In genomic region chr12:56333679-56334489, GRCh38 we compare ENCODE assay signal across 8 cellular contexts. TPM values are rescaled to one million over a fixed set of nuclear protein-coding genes. Genes with fewer than 3 reads are reported as not detected.
DNase-seq lines count a peak whose midpoint lies in the region; ATAC-seq and TF ChIP-seq lines count a peak whose summit lies in the region.

PAN2 (minus strand) TSS chr12:56334000; CDS start chr12:56333094, 906 bp downstream.

- H3K27ac Mint-ChIP-seq in GM23338 = peak within 1 kb of the TSS; percentile 99
- peak within 1 kb of the TSS; percentile 100 for H3K27ac Mint-ChIP-seq in activated T-helper 1 cell treated with anti-CD3 and anti-CD28 coated beads, Interleukin-12 subunit alpha, Interleukin-12 subunit beta, Interleukin-2, Interleukin-4 antibody, amounts not matched to agents 30 ng/mL and 10 ng/mL and 1 ng/mL, durations not matched to agents 14 hours and 24 hours and 36 hours
- peak within 1 kb of the TSS; percentile 97 to 100 (median 99) for H3K27ac Mint-ChIP-seq in naive thymus-derived CD4-positive, alpha-beta T cell
- peak within 1 kb of the TSS; percentile 100 for H3K27ac Mint-ChIP-seq in stimulated activated naive B cell treated with anti-CD40 and anti-IgM and Interleukin-4, amounts not matched to agents 10 μg/mL and 1 μg/mL and 100 μg/mL, for 72 hours

- H3K9ac ChIP-seq in fibroblast of lung (ENCODE audit: insufficient read depth, low read length) = peak within 1 kb of the TSS; percentile 54

- H3K9me3 ChIP-seq in fibroblast of lung (ENCODE audit: control insufficient read depth, insufficient read depth, low read depth, low read length) = no peaks in the 10 kb centered on the region
- H3K9me3 ChIP-seq in naive thymus-derived CD4-positive, alpha-beta T cell (ENCODE audit: control insufficient read depth in 2 of 3, low read length in 3 of 3) = no peaks in the 10 kb centered on the region

- peaks cover 12% of the 10 kb centered on the region for H3K27me3 Mint-ChIP-seq in GM23338 (ENCODE audit: insufficient read depth, low read depth, poor library complexity)
- H3K27me3 Mint-ChIP-seq in activated T-helper 1 cell treated with anti-CD3 and anti-CD28 coated beads, Interleukin-12 subunit alpha, Interleukin-12 subunit beta, Interleukin-2, Interleukin-4 antibody, amounts not matched to agents 30 ng/mL and 10 ng/mL and 1 ng/mL, durations not matched to agents 14 hours and 24 hours and 36 hours (ENCODE audit: insufficient read depth) = no peaks in the 10 kb centered on the region
- H3K27me3 Mint-ChIP-seq in naive thymus-derived CD4-positive, alpha-beta T cell = peaks cover 0 to 2% (median 0%) of the 10 kb centered on the region in 5 donors
- no peaks in the 10 kb centered on the region for H3K27me3 Mint-ChIP-seq in stimulated activated naive B cell treated with anti-CD40 and anti-IgM and Interleukin-4, amounts not matched to agents 10 μg/mL and 1 μg/mL and 100 μg/mL, for 72 hours

- H3K27ac ChIP-seq in GM23338 (ENCODE audit: low read depth) = peak within 1 kb of the TSS; percentile 98
- peak within 1 kb of the TSS; percentile 86 for H3K27ac ChIP-seq in fibroblast of lung (ENCODE audit: insufficient read depth, low read length)
- H3K27ac ChIP-seq in naive thymus-derived CD4-positive, alpha-beta T cell (ENCODE audit: low read depth, low read length) = peak within 1 kb of the TSS; percentile 98

- H2AFZ ChIP-seq in GM23338 (no peak within 1 kb of the TSS), fibroblast of lung (ENCODE audit: low read length) (peak within 1 kb of the TSS; percentile 70)

- H3K36me3 ChIP-seq in GM23338 (ENCODE audit: insufficient read depth) (no peaks in the 10 kb centered on the region), fibroblast of lung (ENCODE audit: control insufficient read depth, insufficient read depth, low read length) (no peaks in the 10 kb centered on the region)
- no peaks in the 10 kb centered on the region for H3K36me3 ChIP-seq in naive thymus-derived CD4-positive, alpha-beta T cell (ENCODE audit: control insufficient read depth in 2 of 3, insufficient read depth in 3 of 3, low read length in 3 of 3)

- peaks cover 8% of the 10 kb centered on the region for H3K9me2 ChIP-seq in GM23338 (ENCODE audit: insufficient read depth)

- peaks cover 35% of the 10 kb centered on the region for H3K4me1 Mint-ChIP-seq in GM23338
- H3K4me1 Mint-ChIP-seq in activated T-helper 1 cell treated with anti-CD3 and anti-CD28 coated beads, Interleukin-12 subunit alpha, Interleukin-12 subunit beta, Interleukin-2, Interleukin-4 antibody, amounts not matched to agents 30 ng/mL and 10 ng/mL and 1 ng/mL, durations not matched to agents 14 hours and 24 hours and 36 hours (ENCODE audit: low read depth) = peaks cover 42% of the 10 kb centered on the region
- peaks cover 16 to 66% (median 48%) of the 10 kb centered on the region in 7 donors for H3K4me1 Mint-ChIP-seq in naive thymus-derived CD4-positive, alpha-beta T cell
- H3K4me1 Mint-ChIP-seq in stimulated activated naive B cell treated with anti-CD40 and anti-IgM and Interleukin-4, amounts not matched to agents 10 μg/mL and 1 μg/mL and 100 μg/mL, for 72 hours = peaks cover 27 to 55% of the 10 kb centered on the region in 2 donors

- H3K4me1 ChIP-seq in GM23338 (ENCODE audit: insufficient read depth) (peaks cover 23% of the 10 kb centered on the region), fibroblast of lung (ENCODE audit: control insufficient read depth, extremely low read depth, insufficient read depth, low read length) (peaks cover 10% of the 10 kb centered on the region)
- H3K4me1 ChIP-seq in naive thymus-derived CD4-positive, alpha-beta T cell (ENCODE audit: control insufficient read depth in 2 of 2, insufficient read depth in 2 of 2, low read length in 2 of 2) = peaks cover 27 to 30% of the 10 kb centered on the region in 2 donors

- intact Hi-C loops in activated T-helper 1 cell treated with anti-CD3 and anti-CD28 coated beads, Interleukin-12 subunit alpha, Interleukin-12 subunit beta, Interleukin-2, Interleukin-4 antibody, amounts not matched to agents 30 ng/mL and 10 ng/mL and 1 ng/mL, durations not matched to agents 14 hours and 24 hours and 36 hours (cut with micrococcal nuclease) = loop anchor here (1.0 to 10.0 kb wide), 7 partner anchors 18 to 751 kb away; partner anchors contain the start of genes CS, MYL6B, NAB2 and SPRYD4
- intact Hi-C loops in naive thymus-derived CD4-positive, alpha-beta T cell (cut with micrococcal nuclease) = loop anchor here (1.0 to 10.0 kb wide), 12 partner anchors 12 to 1411 kb away; partner anchors contain the start of genes CS (in 2 of the 2), SPRYD4 (in 2 of the 2), STAT2 (in 2 of the 2) and TIMELESS (in 2 of the 2)

- H3K4me2 ChIP-seq in GM23338 = peak within 1 kb of the TSS; percentile 81
- H3K4me2 ChIP-seq in fibroblast of lung (ENCODE audit: extremely low read depth, insufficient read depth, low read length) = peak within 1 kb of the TSS; percentile 98

- H3K36me3 Mint-ChIP-seq in GM23338 (ENCODE audit: low read depth) = no peaks in the 10 kb centered on the region
- peaks cover 3% of the 10 kb centered on the region for H3K36me3 Mint-ChIP-seq in activated T-helper 1 cell treated with anti-CD3 and anti-CD28 coated beads, Interleukin-12 subunit alpha, Interleukin-12 subunit beta, Interleukin-2, Interleukin-4 antibody, amounts not matched to agents 30 ng/mL and 10 ng/mL and 1 ng/mL, durations not matched to agents 14 hours and 24 hours and 36 hours (ENCODE audit: low read depth)
- H3K36me3 Mint-ChIP-seq in naive thymus-derived CD4-positive, alpha-beta T cell = peaks cover 0 to 14% (median 7%) of the 10 kb centered on the region in 5 donors
- peaks cover 5 to 12% of the 10 kb centered on the region in 2 donors for H3K36me3 Mint-ChIP-seq in stimulated activated naive B cell treated with anti-CD40 and anti-IgM and Interleukin-4, amounts not matched to agents 10 μg/mL and 1 μg/mL and 100 μg/mL, for 72 hours

- H3K79me2 ChIP-seq in GM23338 (replicated peaks; ENCODE audit: insufficient read depth) (peaks cover 5% of the 10 kb centered on the region; the same call in 1 of the 2 replicates), fibroblast of lung (ENCODE audit: control insufficient read depth, insufficient read depth, low read length) (no peaks in the 10 kb centered on the region)

- H4K20me1 ChIP-seq in GM23338 (replicated peaks; ENCODE audit: insufficient read depth) = no peaks in the 10 kb centered on the region
- H4K20me1 ChIP-seq in fibroblast of lung (ENCODE audit: control insufficient read depth, extremely low read depth, insufficient read depth, low read length) = no peaks in the 10 kb centered on the region

- H3F3A ChIP-seq in GM23338 (replicated peaks; ENCODE audit: low read depth) = peaks cover 12% of the 10 kb centered on the region; the same call in 1 of the 2 replicates

- DNase-seq in EH (ENCODE audit: low read depth) (peak; percentile 98), GM23338 (ENCODE audit: low spot score) (peak; percentile 98), LHCN-M2 (ENCODE audit: low read depth) (peak; percentile 99), RPMI7951 (ENCODE audit: low read depth) (peak; percentile 96), fibroblast of lung (ENCODE audit: low read depth in 2 of 2) (peak; percentile 97)
- peak; percentile 94 for DNase-seq in activated T-helper 1 cell treated with anti-CD3 and anti-CD28 coated beads, Interleukin-12 subunit alpha, Interleukin-12 subunit beta, Interleukin-2, Interleukin-4 antibody, amounts not matched to agents 30 ng/mL and 10 ng/mL and 1 ng/mL, durations not matched to agents 14 hours and 24 hours and 36 hours (ENCODE audit: low spot score)
- DNase-seq in naive thymus-derived CD4-positive, alpha-beta T cell = peak; percentile 74 to 94 (median 92)
- DNase-seq in stimulated activated naive B cell treated with anti-CD40 and anti-IgM and Interleukin-4, amounts not matched to agents 10 μg/mL and 1 μg/mL and 100 μg/mL, for 72 hours = peak; percentile 95

- H3K4me3 ChIP-seq in GM23338 (peak within 1 kb of the TSS; percentile 58), fibroblast of lung (replicated peaks in 1 of 4; ENCODE audit: control extremely low read depth in 1 of 4, insufficient read depth in 1 of 4, low read depth in 3 of 4, low read length in 4 of 4) (peak within 1 kb of the TSS; percentile 45 to 82 (median 66))
- H3K4me3 ChIP-seq in naive thymus-derived CD4-positive, alpha-beta T cell (ENCODE audit: low read length) = peak within 1 kb of the TSS; percentile 93

- H3K4me3 Mint-ChIP-seq in GM23338 = peak within 1 kb of the TSS; percentile 91
- H3K4me3 Mint-ChIP-seq in activated T-helper 1 cell treated with anti-CD3 and anti-CD28 coated beads, Interleukin-12 subunit alpha, Interleukin-12 subunit beta, Interleukin-2, Interleukin-4 antibody, amounts not matched to agents 30 ng/mL and 10 ng/mL and 1 ng/mL, durations not matched to agents 14 hours and 24 hours and 36 hours = peak within 1 kb of the TSS; percentile 87
- H3K4me3 Mint-ChIP-seq in naive thymus-derived CD4-positive, alpha-beta T cell = peak within 1 kb of the TSS; percentile 89 to 99 (median 95)
- peak within 1 kb of the TSS; percentile 96 for H3K4me3 Mint-ChIP-seq in stimulated activated naive B cell treated with anti-CD40 and anti-IgM and Interleukin-4, amounts not matched to agents 10 μg/mL and 1 μg/mL and 100 μg/mL, for 72 hours

- no peaks in the 10 kb centered on the region for H3K9me3 Mint-ChIP-seq in GM23338
- H3K9me3 Mint-ChIP-seq in activated T-helper 1 cell treated with anti-CD3 and anti-CD28 coated beads, Interleukin-12 subunit alpha, Interleukin-12 subunit beta, Interleukin-2, Interleukin-4 antibody, amounts not matched to agents 30 ng/mL and 10 ng/mL and 1 ng/mL, durations not matched to agents 14 hours and 24 hours and 36 hours = no peaks in the 10 kb centered on the region
- peaks cover 0 to 2% (median 0%) of the 10 kb centered on the region in 11 donors for H3K9me3 Mint-ChIP-seq in naive thymus-derived CD4-positive, alpha-beta T cell
- no peaks in the 10 kb centered on the region for H3K9me3 Mint-ChIP-seq in stimulated activated naive B cell treated with anti-CD40 and anti-IgM and Interleukin-4, amounts not matched to agents 10 μg/mL and 1 μg/mL and 100 μg/mL, for 72 hours

- TF ChIP-seq CTCF in GM23338 (conservative IDR thresholded peaks at IDR 0.05; ENCODE audit: low read depth in 2 of 2) = peak; percentile 25 to 69; a peak in 3 of 4 replicates
- peak; percentile 75 to 82 for TF ChIP-seq CTCF in fibroblast of lung (conservative IDR thresholded peaks at IDR 0.05 in 1 of 2, IDR thresholded peaks at IDR 0.05 in 1 of 2; ENCODE audit: low read depth in 1 of 2, low read length in 2 of 2)

- ATAC-seq in GM23338 = peak; percentile 95
- ATAC-seq in naive thymus-derived CD4-positive, alpha-beta T cell = peak; percentile 90
- peak; percentile 92 to 95 for ATAC-seq in stimulated activated naive B cell treated with anti-CD40 and anti-IgM and Interleukin-4, amounts not matched to agents 10 μg/mL and 1 μg/mL and 100 μg/mL, for 72 hours (replicated peaks)

- CTCF ChIA-PET in naive thymus-derived CD4-positive, alpha-beta T cell (lab: Charles Lee) = interaction anchor here (0.6 to 3.0 kb wide), 5 partner anchors 26 to 130 kb away, joined by 3 to 9 read pairs (median 5); partner anchors contain the start of genes RNF41 and STAT2

- H3K27me3 ChIP-seq in GM23338 (ENCODE audit: insufficient read depth) (no peaks in the 10 kb centered on the region), fibroblast of lung (ENCODE audit: control insufficient read depth, insufficient read depth, low read length) (no peaks in the 10 kb centered on the region)
- H3K27me3 ChIP-seq in naive thymus-derived CD4-positive, alpha-beta T cell (ENCODE audit: control insufficient read depth in 2 of 2, insufficient read depth in 2 of 2, low read length in 2 of 2) = no peaks in the 10 kb centered on the region

- POLR2A ChIA-PET in naive thymus-derived CD4-positive, alpha-beta T cell (lab: Charles Lee) = interaction anchor here (0.6 to 9.8 kb wide), 16 partner anchors 8 to 505 kb away, joined by 3 to 156 read pairs (median 4); partner anchors contain the start of genes APOF, CNPY2, COQ10A and DNAJC14

RNA-seq across cellular contexts. Expression of gene PAN2, which starts in this region (rescaled TPM):
- total RNA-seq in GM23338 (2014; rRNA removed; shearing (Covaris generic)) = 27.2 and 35.7 TPM in 2 replicates
- polyA plus RNA-seq in GM23338 (2016; fragmentation: Nextera tagmentation; extraction: Ambion mirVana) (9.1 and 11.5 TPM in 2 replicates), fibroblast of lung (11.4 and 17.3 TPM in 2 replicates)
- total RNA-seq in LHCN-M2 (2014; rRNA removed) (17.3 and 29.0 TPM in 2 replicates), fibroblast of lung (18.5 and 25.9 TPM in 2 replicates)
- 5.8 TPM for polyA plus RNA-seq in LHCN-M2 (2012)
- total RNA-seq in RPMI7951 (2014; rRNA removed; shearing (Covaris generic)) = 23.7 and 24.0 TPM in 2 replicates
- total RNA-seq in activated T-helper 1 cell treated with anti-CD3 and anti-CD28 coated beads, Interleukin-12 subunit alpha, Interleukin-12 subunit beta, Interleukin-2, Interleukin-4 antibody, amounts not matched to agents 30 ng/mL and 10 ng/mL and 1 ng/mL, durations not matched to agents 14 hours and 24 hours and 36 hours = 20.9 and 21.3 TPM in 2 replicates
- polyA plus RNA-seq in fibroblast of lung (2012) = 8.5 and 10.4 TPM in 2 replicates
- polyA minus RNA-seq in fibroblast of lung (ENCODE audit: low replicate concordance) = 23.6 and 62.2 TPM in 2 replicates
- total RNA-seq in naive thymus-derived CD4-positive, alpha-beta T cell = 100 to 1,000 TPM in 4 of 5 experiments, 10 to 100 TPM in 1; 65.8 to 279 (median 144) TPM
- polyA plus RNA-seq in naive thymus-derived CD4-positive, alpha-beta T cell = 10 to 100 TPM; 11.4 to 13.9 TPM

Comparison
In these comparisons a context has a peak if more than half of its experiments do, and no peak if none do; other contexts are left out.
1. Peak in every context shown above with its lines: DNase-seq, ATAC-seq, H3K4me3 ChIP-seq and H3K27ac ChIP-seq.